ENCODE assay signal across 18 cellular contexts in the genomic region with DNA sequence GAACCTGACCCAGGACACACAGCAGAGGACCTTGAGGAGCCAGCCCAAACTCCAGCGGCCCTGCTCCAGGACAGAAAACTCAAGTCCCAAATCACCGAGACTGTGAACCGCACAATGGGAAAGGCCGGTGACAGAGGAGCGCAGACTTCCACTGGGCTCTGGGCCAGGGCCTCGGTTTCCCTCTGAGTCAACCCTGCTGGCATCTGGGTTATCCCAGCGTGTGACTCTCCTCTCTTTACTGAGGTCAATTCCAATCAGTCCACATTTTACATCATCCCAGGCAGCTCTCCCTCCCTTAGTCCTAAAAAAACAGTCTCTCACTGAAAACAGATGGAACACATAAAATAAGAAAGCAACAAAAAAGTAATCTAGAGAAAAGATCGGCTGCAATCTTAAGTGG. TPM values are rescaled to one million over a fixed set of nuclear protein-coding genes. Genes with fewer than 3 reads are reported as not detected.
A peak's percentile ranks its signal among the peaks of the same experiment; 100 is the strongest.
DNase-seq lines count a peak whose midpoint lies in the region; ATAC-seq and TF ChIP-seq lines count a peak whose summit lies in the region.
"Had no signal": no experiment of that assay in that cellular context is flagged by ENCODE, and none has a peak within 500 bp of the region (broad histone marks: within the 10 kb centered on the region; RNA-seq: fewer than 3 reads in every experiment).

No MANE protein-coding gene starts in this region.

- in situ Hi-C loops in GM13977 (cut with MboI; ENCODE audit: low pct_unique_long_range_greater_than_20kb, low sequenced_read_pairs, unreplicated experiment) = no loop called here

- H3K9me3 Mint-ChIP-seq in CD14-positive monocyte (peaks cover 0 to 2% (median 0%) of the 10 kb centered on the region in 7 donors), immature natural killer cell (no peaks in the 10 kb centered on the region)
- no peaks in the 10 kb centered on the region for H3K9me3 Mint-ChIP-seq in activated naive CD8-positive, alpha-beta T cell treated with anti-CD3 and anti-CD28 coated beads for 36 hours
- no peaks in the 10 kb centered on the region for H3K9me3 Mint-ChIP-seq in CD4-positive, alpha-beta T cell
- H3K9me3 Mint-ChIP-seq: activated T-helper 17 cell treated with anti-CD3 and anti-CD28 coated beads, Interleukin-2, amount 50 U/mL, for 72 hours; GM23338 had no signal

- peaks cover 75% of the 10 kb centered on the region for H3K4me1 Mint-ChIP-seq in CD14-positive monocyte
- H3K4me1 Mint-ChIP-seq in activated naive CD8-positive, alpha-beta T cell treated with anti-CD3 and anti-CD28 coated beads for 36 hours = peaks cover 72% of the 10 kb centered on the region
- H3K4me1 Mint-ChIP-seq in CD4-positive, alpha-beta T cell (ENCODE audit: low read depth) = peaks cover 43% of the 10 kb centered on the region
- peaks cover 84 to 85% of the 10 kb centered on the region in 2 donors for H3K4me1 Mint-ChIP-seq in immature natural killer cell

- peaks cover 15 to 24% of the 10 kb centered on the region in 2 donors for H3K36me3 Mint-ChIP-seq in CD14-positive monocyte
- peaks cover 13% of the 10 kb centered on the region for H3K36me3 Mint-ChIP-seq in activated naive CD8-positive, alpha-beta T cell treated with anti-CD3 and anti-CD28 coated beads for 36 hours
- H3K36me3 Mint-ChIP-seq in CD4-positive, alpha-beta T cell (ENCODE audit: low read depth) = no peaks in the 10 kb centered on the region
- H3K36me3 Mint-ChIP-seq in immature natural killer cell = no peaks in the 10 kb centered on the region

- no peaks in the 10 kb centered on the region for H3K9me3 ChIP-seq in CD4-positive, alpha-beta T cell (ENCODE audit: control insufficient read depth, low read length)
- H3K9me3 ChIP-seq: Peyer's patch had no signal

- H3K4me3 Mint-ChIP-seq in CD14-positive monocyte (no peak overlapping the region), immature natural killer cell (peak overlapping the region in 1 of 5 donors; percentile 40)
- no peak overlapping the region for H3K4me3 Mint-ChIP-seq in activated naive CD8-positive, alpha-beta T cell treated with anti-CD3 and anti-CD28 coated beads for 36 hours
- H3K4me3 Mint-ChIP-seq in CD4-positive, alpha-beta T cell = no peak overlapping the region
- H3K4me3 Mint-ChIP-seq: activated T-helper 17 cell treated with anti-CD3 and anti-CD28 coated beads, Interleukin-2, amount 50 U/mL, for 72 hours; GM23338 had no signal

- H3K27me3 ChIP-seq in CD4-positive, alpha-beta T cell (ENCODE audit: control insufficient read depth, insufficient read depth, low read length) = no peaks in the 10 kb centered on the region
- H3K27me3 ChIP-seq: Peyer's patch had no signal

- peaks cover 0 to 3% (median 0%) of the 10 kb centered on the region in 3 donors for H3K27me3 Mint-ChIP-seq in CD14-positive monocyte (ENCODE audit: low read depth in 3 of 3)
- H3K27me3 Mint-ChIP-seq in activated naive CD8-positive, alpha-beta T cell treated with anti-CD3 and anti-CD28 coated beads for 36 hours = no peaks in the 10 kb centered on the region
- H3K27me3 Mint-ChIP-seq in CD4-positive, alpha-beta T cell = no peaks in the 10 kb centered on the region
- H3K27me3 Mint-ChIP-seq in immature natural killer cell (ENCODE audit: low read depth in 3 of 3) = peaks cover 0 to 9% (median 5%) of the 10 kb centered on the region in 3 donors
- H3K27me3 Mint-ChIP-seq: activated T-helper 17 cell treated with anti-CD3 and anti-CD28 coated beads, Interleukin-2, amount 50 U/mL, for 72 hours had no signal

- POLR2A ChIA-PET in CD4-positive, alpha-beta T cell (lab: Charles Lee) = no interaction called here

- intact Hi-C loops in CD14-positive monocyte (cut with micrococcal nuclease) = no loop called here
- intact Hi-C loops in CD4-positive, alpha-beta T cell (cut with DNase I, micrococcal nuclease) = no loop called here

- CTCF ChIA-PET in CD4-positive, alpha-beta T cell (lab: Charles Lee) = no interaction called here

- peak overlapping the region in 4 of 7 donors; percentile 4 to 64 (median 30) for H3K27ac Mint-ChIP-seq in CD14-positive monocyte
- H3K27ac Mint-ChIP-seq in activated naive CD8-positive, alpha-beta T cell treated with anti-CD3 and anti-CD28 coated beads for 36 hours = peak overlapping the region; percentile 12
- H3K27ac Mint-ChIP-seq in CD4-positive, alpha-beta T cell = no peak overlapping the region
- peak overlapping the region in 3 of 6 donors; percentile 2 to 69 (median 4) for H3K27ac Mint-ChIP-seq in immature natural killer cell
- H3K27ac Mint-ChIP-seq: activated T-helper 17 cell treated with anti-CD3 and anti-CD28 coated beads, Interleukin-2, amount 50 U/mL, for 72 hours; GM23338 had no signal

- no peak overlapping the region for H3K27ac ChIP-seq in CD4-positive, alpha-beta T cell (ENCODE audit: low read depth, low read length)

- no peak for TF ChIP-seq CTCF in CD14-positive monocyte (IDR thresholded peaks at IDR 0.05)
- no peak for TF ChIP-seq CTCF in CD4-positive, alpha-beta T cell (IDR thresholded peaks at IDR 0.05)
- TF ChIP-seq CTCF in GM13977 (IDR thresholded peaks at IDR 0.05; ENCODE audit: extremely low read depth, insufficient read depth, missing control alignments) = no peak

- DNase-seq in CD14-positive monocyte (ENCODE audit: low spot score) = no peak
- no peak for DNase-seq in activated naive CD8-positive, alpha-beta T cell treated with anti-CD3 and anti-CD28 coated beads for 36 hours
- DNase-seq in fibroblast of peridontal ligament (ENCODE audit: extremely low read depth) = peak; percentile 92
- peak; percentile 20 for DNase-seq in smooth muscle cell of the brain vasculature (ENCODE audit: low read depth, low spot score)
- DNase-seq in COLO668 (lab: John Stamatoyannopoulos, UW; ENCODE audit: unreplicated experiment) = no peak
- DNase-seq in CD4-positive, alpha-beta T cell = no peak
- no peak for DNase-seq in immature natural killer cell
- no peak for DNase-seq in GM13977 (ENCODE audit: low spot score)
- DNase-seq: activated CD4-positive, alpha-beta T cell treated with anti-CD3 and anti-CD28 coated beads for 4 hours; COR-L47; NCI-H1417; NCI-H446; posterior cingulate gyrus; T-helper 1 cell had no signal

- no peak for ATAC-seq in CD4-positive, alpha-beta T cell (ENCODE audit: poor library complexity)
- ATAC-seq: activated T-helper 17 cell treated with anti-CD3 and anti-CD28 coated beads, Interleukin-2, amount 50 U/mL, for 72 hours; GM23338; K562 had no signal

RNA-seq across cellular contexts. Expression of a gene that starts 36.9 kb away (rescaled TPM):
- 10 to 100 TPM; 57.1 to 63.0 TPM for polyA plus RNA-seq in CD14-positive monocyte
- 10 to 100 TPM; 87.0 to 87.4 TPM for total RNA-seq in activated naive CD8-positive, alpha-beta T cell treated with anti-CD3 and anti-CD28 coated beads for 36 hours
- total RNA-seq in CD4-positive, alpha-beta T cell = 10 to 100 TPM; 19.0 to 20.6 TPM
- polyA plus RNA-seq in immature natural killer cell = 10 to 100 TPM; 19.5 to 53.0 (median 21.7) TPM

Comparison
In these comparisons a context has a peak if more than half of its experiments do, and no peak if none do; other contexts are left out.
1. DNase-seq: peak in fibroblast of peridontal ligament (single experiment) and smooth muscle cell of the brain vasculature (single experiment); none in CD14-positive monocyte (single experiment), activated naive CD8-positive, alpha-beta T cell treated with anti-CD3 and anti-CD28 coated beads for 36 hours (single experiment), COLO668 (single experiment), CD4-positive, alpha-beta T cell (0 of 10), immature natural killer cell (0 of 3) and GM13977 (single experiment).
2. RNA of a gene that starts 36.9 kb away (total RNA-seq): 87.0 to 87.4 TPM in activated naive CD8-positive, alpha-beta T cell treated with anti-CD3 and anti-CD28 coated beads for 36 hours; 19.0 to 20.6 TPM in CD4-positive, alpha-beta T cell; every median in the first group is over 4 times any median in the second.